In genomic region chr1:58365328-58365727, GRCh38 we compare ENCODE assay signal across 18 cellular contexts.
DNase-seq lines count a peak whose midpoint lies in the region; ATAC-seq, FAIRE-seq and TF ChIP-seq lines count a peak whose summit lies in the region.
"Had no signal": no experiment of that assay in that cellular context is flagged by ENCODE, and none has a peak within 500 bp of the region (broad histone marks: within the 10 kb centered on the region; RNA-seq: fewer than 3 reads in every experiment).

No MANE protein-coding gene starts in this region.

- H2AFZ ChIP-seq in GM12878 (ENCODE audit: control insufficient read depth, low read depth, low read length), result no peak overlapping the region
- H2AFZ ChIP-seq: GM23338 had no signal

- no peaks in the 10 kb centered on the region for H3K36me3 Mint-ChIP-seq in MCF 10A (ENCODE audit: insufficient read depth, unreplicated experiment)
- H3K36me3 Mint-ChIP-seq: CD4-positive, alpha-beta memory T cell had no signal

- SMC1A ChIA-PET in GM12878 (lab: Charles Lee; ENCODE audit: uncharacterized antibody, unreplicated experiment), result no interaction called here

- H3K4me2 ChIP-seq in GM12878 (ENCODE audit: control insufficient read depth, insufficient read depth), result no peak overlapping the region
- H3K4me2 ChIP-seq: GM23338 had no signal

- H4K20me1 ChIP-seq in GM12878 (ENCODE audit: control insufficient read depth, insufficient read depth), result no peaks in the 10 kb centered on the region

- H3K9ac ChIP-seq in GM12878 (ENCODE audit: control insufficient read depth, insufficient read depth, low read length), result no peak overlapping the region

- H3K4me1 ChIP-seq in GM12878 (ENCODE audit: control insufficient read depth, insufficient read depth, low read length), result no peaks in the 10 kb centered on the region
- no peaks in the 10 kb centered on the region for H3K4me1 ChIP-seq in SJCRH30

- TF ChIP-seq CTCF in GM12878 (IDR thresholded peaks at IDR 0.05 in 2 of 3, conservative IDR thresholded peaks at IDR 0.05 in 1 of 3; ENCODE audit: control insufficient read depth in 2 of 3, extremely low read depth in 1 of 3, insufficient read depth in 1 of 3, low read depth in 3 of 3, low read length in 3 of 3) (no peak), MCF 10A (IDR thresholded peaks at IDR 0.05; ENCODE audit: unreplicated experiment) (no peak)

- BruUV-seq in GM12878 (replicated peaks; lab: Mats Ljungman, UMichigan) (no TSS peak), MCF 10A (replicated peaks; lab: Mats Ljungman, UMichigan) (no TSS peak)

- TF ChIP-seq EP300 in GM12878 (IDR thresholded peaks at IDR 0.05; ENCODE audit: borderline replicate concordance in 1 of 2, control insufficient read depth in 1 of 2, low read depth in 2 of 2, low read length in 2 of 2), result no peak

- no peak for TF ChIP-seq RAD21 in GM12878 (IDR thresholded peaks at IDR 0.05; ENCODE audit: insufficient read depth, low read depth, low read length)

- DNase-seq in GM12891 (ENCODE audit: insufficient read length, low spot score) (no peak), GM12892 (ENCODE audit: insufficient read length) (no peak), MV-4-11 (lab: John Stamatoyannopoulos, UW) (peak; percentile 86), GM12878 (ENCODE audit: low read depth, low spot score) (no peak), MCF 10A (ENCODE audit: unreplicated experiment) (no peak), SJCRH30 (no peak)
- DNase-seq: C1 segment of cervical spinal cord; Calu3; CD4-positive, alpha-beta memory T cell; COR-L47; DMS53; DMS79 treated with DMSO at 0.1 percent for 48 hours; GF-D8; H9 had no signal

- peaks cover 6% of the 10 kb centered on the region for H3K9me3 Mint-ChIP-seq in MCF 10A (ENCODE audit: unreplicated experiment)

- POLR2A ChIA-PET in GM12878 (lab: Charles Lee), result no interaction called here
- POLR2A ChIA-PET in MCF 10A (lab: Yijun Ruan, JAX), result no interaction called here

- CTCF ChIA-PET in GM12878 (lab: Yijun Ruan, JAX) (no interaction called here), MCF 10A (lab: Yijun Ruan, JAX) (interaction anchor here (1.4 kb wide), 1 partner anchor 9 kb away, joined by 4 read pairs; no protein-coding TSS in a partner anchor)

- H3K4me1 Mint-ChIP-seq in MCF 10A (ENCODE audit: insufficient read depth, unreplicated experiment), result no peaks in the 10 kb centered on the region
- H3K4me1 Mint-ChIP-seq: CD4-positive, alpha-beta memory T cell had no signal

- intact Hi-C loops in GM12878 (cut with micrococcal nuclease; ENCODE audit: unreplicated experiment), result no loop called here
- intact Hi-C loops in MCF 10A (cut with micrococcal nuclease), result no loop called here

- H3K27ac ChIP-seq in GM12878 (ENCODE audit: control insufficient read depth, insufficient read depth) (no peak overlapping the region), SJCRH30 (no peak overlapping the region)

- no peak overlapping the region for H3K27ac Mint-ChIP-seq in MCF 10A (ENCODE audit: low read depth, unreplicated experiment)
- H3K27ac Mint-ChIP-seq: CD4-positive, alpha-beta memory T cell; GM23338; H9 had no signal

- TF ChIP-seq POLR2A in GM12891 (IDR thresholded peaks at IDR 0.05; ENCODE audit: low read depth, low read length), result no peak
- TF ChIP-seq POLR2A in GM12892 (IDR thresholded peaks at IDR 0.05; ENCODE audit: low read depth, low read length), result no peak
- TF ChIP-seq POLR2A in GM12878 (IDR thresholded peaks at IDR 0.05; ENCODE audit: low read depth, low read length), result no peak

- no peaks in the 10 kb centered on the region for H3K79me2 ChIP-seq in GM12878 (ENCODE audit: control insufficient read depth, insufficient read depth, low read length)

- FAIRE-seq in GM12891 (lab: Jason Lieb, UNC) (no peak), GM12892 (lab: Jason Lieb, UNC) (peak; percentile 30), GM12878 (lab: Jason Lieb, UNC) (no peak)
- FAIRE-seq: GM18507 had no signal

- H3K4me3 ChIP-seq in GM12878 (no peak overlapping the region), SJCRH30 (no peak overlapping the region)
- H3K4me3 ChIP-seq: GM23338 had no signal

- no peaks in the 10 kb centered on the region for H3K27me3 Mint-ChIP-seq in MCF 10A (ENCODE audit: insufficient read depth, unreplicated experiment)

- ATAC-seq in GM12878 (no peak), HG02981 (IDR thresholded peaks at IDR 0.05; ENCODE audit: unreplicated experiment) (no peak)
- ATAC-seq: GM23338, HCT116 had no signal

- in situ Hi-C loops in GM12878 (cut with MboI), result no loop called here

- RAD21 ChIA-PET in GM12878 (lab: Charles Lee; ENCODE audit: unreplicated experiment), result no interaction called here

- H3K27me3 ChIP-seq in GM12878 (replicated peaks in 1 of 2; ENCODE audit: control insufficient read depth in 2 of 2, insufficient read depth in 2 of 2, low read length in 1 of 2) (no peaks in the 10 kb centered on the region), SJCRH30 (peaks cover under 1% of the 10 kb centered on the region; the same call in 1 of the 2 replicates)

- H3K9me3 ChIP-seq in GM12878 (replicated peaks; ENCODE audit: control insufficient read depth, insufficient read depth, low read length) (no peaks in the 10 kb centered on the region), SJCRH30 (replicated peaks) (no peaks in the 10 kb centered on the region)

- H3K36me3 ChIP-seq in GM12878 (ENCODE audit: control insufficient read depth in 2 of 2, insufficient read depth in 2 of 2, low read length in 1 of 2) (no peaks in the 10 kb centered on the region), SJCRH30 (no peaks in the 10 kb centered on the region)

- H3K4me3 Mint-ChIP-seq in MCF 10A (ENCODE audit: unreplicated experiment), result no peak overlapping the region
- H3K4me3 Mint-ChIP-seq: CD4-positive, alpha-beta memory T cell; GM23338; H9 had no signal

- 24% methylated on average over 2 of the region's 2 CpGs for WGBS in GM12878 (ENCODE audit: insufficient coverage, insufficient replicate concordance, low lambda C conversion rate, missing lambda C conversion rate)

TF ChIP-seq in GM12891, 5 proteins besides CTCF, POLR2A, EP300 and RAD21:
- TF ChIP-seq SPI1 (IDR thresholded peaks at IDR 0.05; ENCODE audit: low read depth, low read length), result peak; percentile 82
- no peak for TF ChIP-seq POU2F2 (IDR thresholded peaks at IDR 0.05; ENCODE audit: low read depth, low read length)

TF ChIP-seq in GM12878, 131 proteins besides CTCF, POLR2A, EP300 and RAD21:
- TF ChIP-seq ZNF274 (IDR thresholded peaks at IDR 0.05; ENCODE audit: insufficient read depth, insufficient read length) (no peak), SPI1 (IDR thresholded peaks at IDR 0.05; ENCODE audit: borderline replicate concordance, insufficient read depth, low read depth, low read length) (peak; percentile 76), GABPA (IDR thresholded peaks at IDR 0.05; ENCODE audit: low read depth) (no peak), SREBF2 (IDR thresholded peaks at IDR 0.05; ENCODE audit: low read length) (no peak)
